In the genomic region with DNA sequence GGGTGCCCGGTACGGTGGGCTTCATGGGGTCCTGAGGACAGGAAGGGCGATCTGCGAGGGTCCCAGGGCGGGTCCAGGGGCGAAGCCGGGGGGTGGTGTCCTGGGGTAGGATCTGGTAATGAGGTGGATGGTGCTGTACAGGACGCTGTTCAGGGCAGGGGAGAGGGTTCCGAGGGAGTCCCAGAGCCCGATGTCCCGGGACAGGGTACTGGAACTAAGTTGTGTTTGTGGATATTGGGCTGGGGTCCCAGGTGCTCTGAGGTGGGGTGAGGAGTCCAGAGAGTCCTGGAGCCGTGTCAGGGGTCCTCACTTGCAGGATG, we compare ENCODE assay signal across 1 cellular context.
TF ChIP-seq lines count a peak whose summit lies in the region.

No MANE protein-coding gene starts in this region.

TF ChIP-seq in HepG2, 621 proteins besides CTCF, POLR2A, EP300 and RAD21:
- TF ChIP-seq DPF2 (CRISPR knock-in tag; IDR thresholded peaks at IDR 0.05; ENCODE audit: borderline replicate concordance, low read depth) = no peak
- TF ChIP-seq ZNF543 (CRISPR knock-in tag; IDR thresholded peaks at IDR 0.05) = peak; percentile 50; the same call in 1 of the 2 replicates
- TF ChIP-seq, protein P1, sequence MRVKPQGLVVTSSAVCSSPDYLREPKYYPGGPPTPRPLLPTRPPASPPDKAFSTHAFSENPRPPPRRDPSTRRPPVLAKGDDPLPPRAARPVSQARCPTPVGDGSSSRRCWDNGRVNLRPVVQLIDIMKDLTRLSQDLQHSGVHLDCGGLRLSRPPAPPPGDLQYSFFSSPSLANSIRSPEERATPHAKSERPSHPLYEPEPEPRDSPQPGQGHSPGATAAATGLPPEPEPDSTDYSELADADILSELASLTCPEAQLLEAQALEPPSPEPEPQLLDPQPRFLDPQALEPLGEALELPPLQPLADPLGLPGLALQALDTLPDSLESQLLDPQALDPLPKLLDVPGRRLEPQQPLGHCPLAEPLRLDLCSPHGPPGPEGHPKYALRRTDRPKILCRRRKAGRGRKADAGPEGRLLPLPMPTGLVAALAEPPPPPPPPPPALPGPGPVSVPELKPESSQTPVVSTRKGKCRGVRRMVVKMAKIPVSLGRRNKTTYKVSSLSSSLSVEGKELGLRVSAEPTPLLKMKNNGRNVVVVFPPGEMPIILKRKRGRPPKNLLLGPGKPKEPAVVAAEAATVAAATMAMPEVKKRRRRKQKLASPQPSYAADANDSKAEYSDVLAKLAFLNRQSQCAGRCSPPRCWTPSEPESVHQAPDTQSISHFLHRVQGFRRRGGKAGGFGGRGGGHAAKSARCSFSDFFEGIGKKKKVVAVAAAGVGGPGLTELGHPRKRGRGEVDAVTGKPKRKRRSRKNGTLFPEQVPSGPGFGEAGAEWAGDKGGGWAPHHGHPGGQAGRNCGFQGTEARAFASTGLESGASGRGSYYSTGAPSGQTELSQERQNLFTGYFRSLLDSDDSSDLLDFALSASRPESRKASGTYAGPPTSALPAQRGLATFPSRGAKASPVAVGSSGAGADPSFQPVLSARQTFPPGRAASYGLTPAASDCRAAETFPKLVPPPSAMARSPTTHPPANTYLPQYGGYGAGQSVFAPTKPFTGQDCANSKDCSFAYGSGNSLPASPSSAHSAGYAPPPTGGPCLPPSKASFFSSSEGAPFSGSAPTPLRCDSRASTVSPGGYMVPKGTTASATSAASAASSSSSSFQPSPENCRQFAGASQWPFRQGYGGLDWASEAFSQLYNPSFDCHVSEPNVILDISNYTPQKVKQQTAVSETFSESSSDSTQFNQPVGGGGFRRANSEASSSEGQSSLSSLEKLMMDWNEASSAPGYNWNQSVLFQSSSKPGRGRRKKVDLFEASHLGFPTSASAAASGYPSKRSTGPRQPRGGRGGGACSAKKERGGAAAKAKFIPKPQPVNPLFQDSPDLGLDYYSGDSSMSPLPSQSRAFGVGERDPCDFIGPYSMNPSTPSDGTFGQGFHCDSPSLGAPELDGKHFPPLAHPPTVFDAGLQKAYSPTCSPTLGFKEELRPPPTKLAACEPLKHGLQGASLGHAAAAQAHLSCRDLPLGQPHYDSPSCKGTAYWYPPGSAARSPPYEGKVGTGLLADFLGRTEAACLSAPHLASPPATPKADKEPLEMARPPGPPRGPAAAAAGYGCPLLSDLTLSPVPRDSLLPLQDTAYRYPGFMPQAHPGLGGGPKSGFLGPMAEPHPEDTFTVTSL (CRISPR knock-in tag; IDR thresholded peaks at IDR 0.05; ENCODE audit: borderline replicate concordance) = 0 out of 2 replicates have a peak, but pooled peaks have one; percentile 24
- TF ChIP-seq ZFP82 (CRISPR knock-in tag; IDR thresholded peaks at IDR 0.05; ENCODE audit: borderline replicate concordance) = peak; percentile 2; the same call in 1 of the 2 replicates
- 0 out of 2 replicates have a peak, but pooled peaks have one; percentile 43 for TF ChIP-seq ZNF850 (CRISPR knock-in tag; conservative IDR thresholded peaks at IDR 0.05)
- TF ChIP-seq ZNF460 (CRISPR knock-in tag; IDR thresholded peaks at IDR 0.05; ENCODE audit: borderline replicate concordance) = 0 out of 2 replicates have a peak, but pooled peaks have one; percentile 16
